Comparison of ENCODE assay signal across 10 cellular contexts in genomic region chr6:66662196-66662595, GRCh38.
A peak's percentile ranks its signal among the peaks of the same experiment; 100 is the strongest.
DNase-seq lines count a peak whose midpoint lies in the region; ATAC-seq and TF ChIP-seq lines count a peak whose summit lies in the region.
"Had no signal": no experiment of that assay in that cellular context is flagged by ENCODE, and none has a peak within 500 bp of the region (broad histone marks: within the 10 kb centered on the region; RNA-seq: fewer than 3 reads in every experiment).

No MANE protein-coding gene starts in this region.

- no peaks in the 10 kb centered on the region for H3K9me3 ChIP-seq in cardiac muscle cell (ENCODE audit: low read depth)
- H3K9me3 ChIP-seq in right atrium auricular region = no peaks in the 10 kb centered on the region
- H3K9me3 ChIP-seq in upper lobe of right lung = no peaks in the 10 kb centered on the region

- ATAC-seq in upper lobe of right lung (no peak), GM21717 (IDR thresholded peaks at IDR 0.05; ENCODE audit: unreplicated experiment) (no peak), GM18511 (IDR thresholded peaks at IDR 0.05; ENCODE audit: unreplicated experiment) (no peak)
- no peak for ATAC-seq in activated CD8-positive, alpha-beta memory T cell treated with anti-CD3 and anti-CD28 coated beads, Interleukin-2, amount 10 ng/mL, durations not matched to agents 7 days and 5 days
- ATAC-seq: stimulated activated effector memory CD8-positive, alpha-beta T cell treated with anti-CD3 and anti-CD28 coated beads, Interleukin-12 subunit alpha, Interleukin-12 subunit beta, amount 100 ng/mL, for 72 hours had no signal

- H3K4me1 ChIP-seq in cardiac muscle cell (ENCODE audit: low read depth) = no peaks in the 10 kb centered on the region
- no peaks in the 10 kb centered on the region for H3K4me1 ChIP-seq in right atrium auricular region
- H3K4me1 ChIP-seq in upper lobe of right lung = no peaks in the 10 kb centered on the region

- H3K36me3 ChIP-seq in cardiac muscle cell (no peaks in the 10 kb centered on the region), right atrium auricular region (no peaks in the 10 kb centered on the region), upper lobe of right lung (no peaks in the 10 kb centered on the region)

- H3K27me3 ChIP-seq in cardiac muscle cell (no peaks in the 10 kb centered on the region), right atrium auricular region (no peaks in the 10 kb centered on the region), upper lobe of right lung (no peaks in the 10 kb centered on the region)

- peaks cover 2% of the 10 kb centered on the region for H3K9me3 Mint-ChIP-seq in activated CD8-positive, alpha-beta memory T cell treated with anti-CD3 and anti-CD28 coated beads, Interleukin-2, amount 10 ng/mL, durations not matched to agents 7 days and 5 days (ENCODE audit: low read depth)
- H3K9me3 Mint-ChIP-seq: stimulated activated effector memory CD8-positive, alpha-beta T cell treated with anti-CD3 and anti-CD28 coated beads, Interleukin-12 subunit alpha, Interleukin-12 subunit beta, amount 100 ng/mL, for 72 hours had no signal

- H3K27me3 Mint-ChIP-seq in activated CD8-positive, alpha-beta memory T cell treated with anti-CD3 and anti-CD28 coated beads, Interleukin-2, amount 10 ng/mL, durations not matched to agents 7 days and 5 days = no peaks in the 10 kb centered on the region

- H3K4me1 Mint-ChIP-seq in activated CD8-positive, alpha-beta memory T cell treated with anti-CD3 and anti-CD28 coated beads, Interleukin-2, amount 10 ng/mL, durations not matched to agents 7 days and 5 days = no peaks in the 10 kb centered on the region
- H3K4me1 Mint-ChIP-seq: stimulated activated effector memory CD8-positive, alpha-beta T cell treated with anti-CD3 and anti-CD28 coated beads, Interleukin-12 subunit alpha, Interleukin-12 subunit beta, amount 100 ng/mL, for 72 hours had no signal

- no peak overlapping the region for H3K4me3 Mint-ChIP-seq in activated CD8-positive, alpha-beta memory T cell treated with anti-CD3 and anti-CD28 coated beads, Interleukin-2, amount 10 ng/mL, durations not matched to agents 7 days and 5 days
- H3K4me3 Mint-ChIP-seq: stimulated activated effector memory CD8-positive, alpha-beta T cell treated with anti-CD3 and anti-CD28 coated beads, Interleukin-12 subunit alpha, Interleukin-12 subunit beta, amount 100 ng/mL, for 72 hours had no signal

- H3K36me3 Mint-ChIP-seq in activated CD8-positive, alpha-beta memory T cell treated with anti-CD3 and anti-CD28 coated beads, Interleukin-2, amount 10 ng/mL, durations not matched to agents 7 days and 5 days = no peaks in the 10 kb centered on the region
- H3K36me3 Mint-ChIP-seq: stimulated activated effector memory CD8-positive, alpha-beta T cell treated with anti-CD3 and anti-CD28 coated beads, Interleukin-12 subunit alpha, Interleukin-12 subunit beta, amount 100 ng/mL, for 72 hours had no signal

- no peak overlapping the region for H3K4me3 ChIP-seq in cardiac muscle cell
- no peak overlapping the region for H3K4me3 ChIP-seq in right atrium auricular region
- no peak overlapping the region for H3K4me3 ChIP-seq in fibroblast of villous mesenchyme (ENCODE audit: low read depth, low read length)
- no peak overlapping the region for H3K4me3 ChIP-seq in upper lobe of right lung

- H3K27ac ChIP-seq in cardiac muscle cell (no peak overlapping the region), right atrium auricular region (no peak overlapping the region), upper lobe of right lung (no peak overlapping the region)

- H3K27ac Mint-ChIP-seq in activated CD8-positive, alpha-beta memory T cell treated with anti-CD3 and anti-CD28 coated beads, Interleukin-2, amount 10 ng/mL, durations not matched to agents 7 days and 5 days = no peak overlapping the region
- H3K27ac Mint-ChIP-seq: stimulated activated effector memory CD8-positive, alpha-beta T cell treated with anti-CD3 and anti-CD28 coated beads, Interleukin-12 subunit alpha, Interleukin-12 subunit beta, amount 100 ng/mL, for 72 hours had no signal

- CTCF ChIA-PET in activated CD8-positive, alpha-beta memory T cell treated with anti-CD3 and anti-CD28 coated beads, Interleukin-2, amount 10 ng/mL, durations not matched to agents 7 days and 5 days (lab: Charles Lee) = no interaction called here

- intact Hi-C loops in upper lobe of right lung (cut with DNase I) = no loop called here

- TF ChIP-seq CTCF in cardiac muscle cell (IDR thresholded peaks at IDR 0.05; ENCODE audit: low read depth, low read length) (peak; percentile 63), right atrium auricular region (IDR thresholded peaks at IDR 0.05) (peak in 1 of 2 donors; percentile 47), fibroblast of villous mesenchyme (IDR thresholded peaks at IDR 0.05; ENCODE audit: insufficient read depth, low read depth, low read length) (peak; percentile 13), upper lobe of right lung (IDR thresholded peaks at IDR 0.05) (peak; percentile 31)

- DNase-seq in cardiac muscle cell (ENCODE audit: low read depth in 1 of 2, low spot score in 1 of 2) (peak; percentile 26 to 58), right atrium auricular region (ENCODE audit: low spot score) (no peak), RKO (ENCODE audit: low spot score) (peak; percentile 67), fibroblast of villous mesenchyme (ENCODE audit: low read depth) (peak; percentile 18), upper lobe of right lung (no peak)
- DNase-seq in activated CD8-positive, alpha-beta memory T cell treated with anti-CD3 and anti-CD28 coated beads, Interleukin-2, amount 10 ng/mL, durations not matched to agents 7 days and 5 days = no peak
- DNase-seq: NCI-H526 treated with DMSO at 0.1 percent for 48 hours had no signal

Comparison
In these comparisons a context has a peak if more than half of its experiments do, and no peak if none do; other contexts are left out.
1. DNase-seq: peak in cardiac muscle cell (2 of 2), RKO (single experiment) and fibroblast of villous mesenchyme (single experiment); none in right atrium auricular region (single experiment), upper lobe of right lung (single experiment) and activated CD8-positive, alpha-beta memory T cell treated with anti-CD3 and anti-CD28 coated beads, Interleukin-2, amount 10 ng/mL, durations not matched to agents 7 days and 5 days (single experiment).